In the genomic region with DNA sequence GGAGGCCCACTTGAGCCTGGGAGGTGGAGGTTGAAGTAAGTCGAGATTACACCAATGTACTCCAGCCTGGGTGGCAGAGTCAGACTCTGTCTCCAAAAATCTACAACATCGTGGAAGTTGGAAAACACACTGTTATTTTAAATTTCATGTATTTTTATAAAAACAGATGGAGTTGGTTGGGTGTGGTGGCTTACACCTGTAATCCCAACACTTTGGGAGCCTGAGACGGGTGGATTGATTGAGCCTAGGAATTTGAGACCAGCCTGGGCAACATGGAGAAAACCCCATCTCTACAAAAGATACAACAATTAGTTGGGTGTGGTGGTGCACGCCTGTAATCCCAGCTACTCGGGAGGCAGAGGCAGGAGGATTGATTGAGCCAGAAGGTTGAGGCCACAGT, we compare ENCODE assay signal across 21 cellular contexts.
"Had no signal": no experiment of that assay in that cellular context is flagged by ENCODE, and none has a peak within 500 bp of the region (broad histone marks: within the 10 kb centered on the region; RNA-seq: fewer than 3 reads in every experiment).

No MANE protein-coding gene starts in this region.

- H3K27me3 Mint-ChIP-seq: dendritic cell treated with granulocyte-macrophage colony-stimulating factor and Interleukin-4, amounts not matched to agents 40 ng/mL and 50 ng/mL, for 4 days had no signal

- H3K4me1 Mint-ChIP-seq: mesothelial cell of epicardium had no signal

- ATAC-seq: esophagus mucosa, gastrocnemius medialis, heart right ventricle, left cardiac atrium, left lung, left ventricle myocardium superior, lower lobe of right lung, mucosa of descending colon had no signal

- H3K4me3 Mint-ChIP-seq: dendritic cell treated with granulocyte-macrophage colony-stimulating factor and Interleukin-4, amounts not matched to agents 40 ng/mL and 50 ng/mL, for 4 days; mesothelial cell of epicardium had no signal

- DNase-seq: colonic mucosa; cortex of kidney; effector CD8-positive, alpha-beta T cell; erythroblast; esophagus squamous epithelium; foreskin fibroblast; foreskin melanocyte; gastrocnemius medialis; glutamatergic neuron; head of caudate nucleus; heart right ventricle; hippocampal formation; left cardiac atrium; left lung; left ventricle myocardium superior; lower lobe of right lung; mesenchymal stem cell; mucosa of descending colon had no signal

- H3K27ac Mint-ChIP-seq: dendritic cell treated with granulocyte-macrophage colony-stimulating factor and Interleukin-4, amounts not matched to agents 40 ng/mL and 50 ng/mL, for 4 days; mesothelial cell of epicardium had no signal
